8 cellular contexts compared by ENCODE assay signal in the genomic region with DNA sequence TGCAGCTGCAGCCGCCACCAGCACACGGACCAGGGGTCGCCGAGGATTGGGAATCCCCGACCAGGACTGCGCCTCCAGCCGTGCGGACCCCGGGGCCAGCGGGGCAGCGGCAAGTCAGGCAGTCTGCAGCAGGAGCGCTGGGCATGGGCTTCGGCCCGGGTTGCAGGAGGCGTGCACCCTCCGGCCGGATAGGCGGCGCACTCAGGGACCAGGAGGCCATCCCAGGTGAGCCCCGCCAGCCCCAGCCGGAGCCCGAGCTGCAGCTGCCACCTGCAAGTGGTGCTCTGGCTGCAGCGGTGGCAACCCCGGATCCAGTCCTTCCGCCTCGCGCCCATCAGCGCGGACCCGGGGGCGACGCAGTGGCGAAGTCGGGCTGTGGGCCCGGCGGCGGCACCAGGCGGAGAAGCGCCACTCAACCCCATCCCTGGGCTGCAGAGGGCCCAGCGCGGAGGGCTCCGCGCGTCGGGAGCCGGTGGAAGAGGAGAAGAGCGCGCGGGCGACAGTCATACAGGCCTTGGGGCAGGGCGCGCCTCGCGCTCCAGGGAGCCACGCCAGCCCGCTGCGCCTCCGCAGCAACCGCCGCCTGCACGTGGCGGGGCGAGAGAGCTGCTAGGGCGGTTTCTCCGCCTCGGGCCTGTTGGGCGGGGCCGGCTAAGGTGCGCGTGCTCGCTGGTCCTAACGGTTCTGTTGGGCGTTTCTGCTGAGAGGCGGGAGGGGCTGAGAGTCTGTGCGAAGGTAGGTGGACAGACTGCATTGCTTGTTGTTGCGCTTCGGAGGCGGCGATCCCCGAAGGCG.
DNase-seq lines count a peak whose midpoint lies in the region; ATAC-seq and TF ChIP-seq lines count a peak whose summit lies in the region.

No MANE protein-coding gene starts in this region.

- H3K9me3 Mint-ChIP-seq in activated T-helper 2 cell treated with anti-CD3 and anti-CD28 coated beads, Interferon-gamma antibody, Interleukin-2, Interleukin-4, amounts not matched to agents 10 μg/mL and 5 μg/mL and 100 μg/mL, durations not matched to agents 14 hours and 24 hours and 36 hours = peaks cover 7% of the 10 kb centered on the region

- no peaks in the 10 kb centered on the region for H3K79me2 ChIP-seq in hepatocyte

- H2AFZ ChIP-seq in hepatocyte = no peak overlapping the region

- H4K20me1 ChIP-seq in hepatocyte (ENCODE audit: insufficient read depth, poor library complexity, severe bottlenecking) = no peaks in the 10 kb centered on the region

- no peaks in the 10 kb centered on the region for H3K4me1 ChIP-seq in hepatocyte (ENCODE audit: insufficient read depth)

- peak overlapping the region; percentile 51 for H3K4me2 ChIP-seq in hepatocyte

- 9% methylated on average over 70 of the region's 81 CpGs for WGBS in hepatocyte (ENCODE audit: low lambda C conversion rate, missing lambda C conversion rate)

- H3K9me3 ChIP-seq in hepatocyte (ENCODE audit: low read depth) = no peaks in the 10 kb centered on the region

- H3K36me3 Mint-ChIP-seq in activated T-helper 2 cell treated with anti-CD3 and anti-CD28 coated beads, Interferon-gamma antibody, Interleukin-2, Interleukin-4, amounts not matched to agents 10 μg/mL and 5 μg/mL and 100 μg/mL, durations not matched to agents 14 hours and 24 hours and 36 hours (ENCODE audit: low read depth) = peaks cover 5% of the 10 kb centered on the region

- intact Hi-C loops in Right ventricle myocardium superior (cut with DNase I) = no loop called here
- intact Hi-C loops in cardiac septum (cut with DNase I) = no loop called here
- intact Hi-C loops in activated T-helper 2 cell treated with anti-CD3 and anti-CD28 coated beads, Interferon-gamma antibody, Interleukin-2, Interleukin-4, amounts not matched to agents 10 μg/mL and 5 μg/mL and 100 μg/mL, durations not matched to agents 14 hours and 24 hours and 36 hours (cut with micrococcal nuclease) = no loop called here

- no peak overlapping the region for H3K4me3 ChIP-seq in hepatocyte

- peak overlapping the region; percentile 63 for H3K4me3 Mint-ChIP-seq in activated T-helper 2 cell treated with anti-CD3 and anti-CD28 coated beads, Interferon-gamma antibody, Interleukin-2, Interleukin-4, amounts not matched to agents 10 μg/mL and 5 μg/mL and 100 μg/mL, durations not matched to agents 14 hours and 24 hours and 36 hours (ENCODE audit: low read depth)

- H3K36me3 ChIP-seq in hepatocyte (replicated peaks; ENCODE audit: insufficient read depth, low read depth) = no peaks in the 10 kb centered on the region

- peaks cover 30% of the 10 kb centered on the region for H3K27me3 Mint-ChIP-seq in activated T-helper 2 cell treated with anti-CD3 and anti-CD28 coated beads, Interferon-gamma antibody, Interleukin-2, Interleukin-4, amounts not matched to agents 10 μg/mL and 5 μg/mL and 100 μg/mL, durations not matched to agents 14 hours and 24 hours and 36 hours (ENCODE audit: low read depth)

- H3K27me3 ChIP-seq in hepatocyte = peaks cover 12% of the 10 kb centered on the region

- ATAC-seq in Right ventricle myocardium superior (ENCODE audit: poor library complexity) (no peak), HG02870 (IDR thresholded peaks at IDR 0.05; ENCODE audit: unreplicated experiment) (no peak)

- H3K9me2 ChIP-seq in hepatocyte (replicated peaks; ENCODE audit: insufficient read depth) = no peaks in the 10 kb centered on the region

- no peak for TF ChIP-seq CTCF in hepatocyte (IDR thresholded peaks at IDR 0.05; ENCODE audit: poor library complexity)

- peaks cover 5% of the 10 kb centered on the region for H3K4me1 Mint-ChIP-seq in activated T-helper 2 cell treated with anti-CD3 and anti-CD28 coated beads, Interferon-gamma antibody, Interleukin-2, Interleukin-4, amounts not matched to agents 10 μg/mL and 5 μg/mL and 100 μg/mL, durations not matched to agents 14 hours and 24 hours and 36 hours (ENCODE audit: low read depth)

- no peak overlapping the region for H3K27ac Mint-ChIP-seq in activated T-helper 2 cell treated with anti-CD3 and anti-CD28 coated beads, Interferon-gamma antibody, Interleukin-2, Interleukin-4, amounts not matched to agents 10 μg/mL and 5 μg/mL and 100 μg/mL, durations not matched to agents 14 hours and 24 hours and 36 hours

- DNase-seq in Right ventricle myocardium superior = peak; percentile 42
- DNase-seq in cardiac septum (ENCODE audit: low spot score) = no peak
- DNase-seq in NCI-H2107 (lab: John Stamatoyannopoulos, UW) = peak; percentile 45
- DNase-seq in activated T-helper 2 cell treated with anti-CD3 and anti-CD28 coated beads, Interferon-gamma antibody, Interleukin-2, Interleukin-4, amounts not matched to agents 10 μg/mL and 5 μg/mL and 100 μg/mL, durations not matched to agents 14 hours and 24 hours and 36 hours (ENCODE audit: low spot score) = peak; percentile 54
- DNase-seq in hepatocyte (ENCODE audit: low spot score) = no peak
- peak; percentile 51 for DNase-seq in stimulated activated CD4-positive, alpha-beta T cell treated with anti-CD3 and anti-CD28 coated beads, Interleukin-12 subunit alpha, Interleukin-12 subunit beta, amount 100 ng/mL, for 4 hours
- DNase-seq in NCI-H1105 treated with DMSO at 0.1 percent for 48 hours (lab: John Stamatoyannopoulos, UW) = no peak

- no peak overlapping the region for H3K27ac ChIP-seq in hepatocyte

Comparison
In these comparisons a context has a peak if more than half of its experiments do, and no peak if none do; other contexts are left out.
1. DNase-seq: peak in Right ventricle myocardium superior (single experiment), NCI-H2107 (single experiment), activated T-helper 2 cell treated with anti-CD3 and anti-CD28 coated beads, Interferon-gamma antibody, Interleukin-2, Interleukin-4, amounts not matched to agents 10 μg/mL and 5 μg/mL and 100 μg/mL, durations not matched to agents 14 hours and 24 hours and 36 hours (single experiment) and stimulated activated CD4-positive, alpha-beta T cell treated with anti-CD3 and anti-CD28 coated beads, Interleukin-12 subunit alpha, Interleukin-12 subunit beta, amount 100 ng/mL, for 4 hours (single experiment); none in cardiac septum (single experiment), hepatocyte (single experiment) and NCI-H1105 treated with DMSO at 0.1 percent for 48 hours (single experiment).